ENCODE assay signal across 35 cellular contexts in genomic region chr9:130402645-130403440, GRCh38.
"Had no signal": no experiment of that assay in that cellular context is flagged by ENCODE, and none has a peak within 500 bp of the region (broad histone marks: within the 10 kb centered on the region; RNA-seq: fewer than 3 reads in every experiment).

No MANE protein-coding gene starts in this region.

- H3K9me3 ChIP-seq: adrenal gland, ascending aorta had no signal

- H3K36me3 Mint-ChIP-seq: activated CD4-positive, alpha-beta memory T cell treated with anti-CD3 and anti-CD28 coated beads for 36 hours; activated naive CD4-positive, alpha-beta T cell treated with anti-CD3 and anti-CD28 coated beads, Interleukin-2, amount 50 U/mL, for 72 hours; activated naive CD8-positive, alpha-beta T cell treated with anti-CD3 and anti-CD28 coated beads for 36 hours; brain had no signal

- H3K4me3 ChIP-seq: adrenal gland, ascending aorta, cardiac muscle cell had no signal

- H3K4me1 Mint-ChIP-seq: activated B cell treated with CpG ODN at 0.5 μM for 24 hours; activated CD4-positive, alpha-beta T cell treated with anti-CD3 and anti-CD28 coated beads, Interleukin-2, amount 10 ng/mL, durations not matched to agents 24 days and 14 days; activated naive CD8-positive, alpha-beta T cell treated with anti-CD3 and anti-CD28 coated beads for 36 hours; activated T-helper 17 cell treated with anti-CD3 and anti-CD28 coated beads, Interleukin-2, amount 50 U/mL, for 72 hours; central memory CD8-positive, alpha-beta T cell had no signal

- ATAC-seq: activated CD8-positive, alpha-beta T cell treated with anti-CD3 and anti-CD28 coated beads for 36 hours; activated naive CD4-positive, alpha-beta T cell treated with anti-CD3 and anti-CD28 coated beads, Interleukin-2, amount 50 U/mL, for 72 hours; activated T-cell treated with anti-CD3 and anti-CD28 coated beads, Interleukin-2, amount 50 U/mL, for 4 hours; activated T-cell treated with anti-CD3 and anti-CD28 coated beads, Interleukin-2, amount 50 U/mL, for 72 hours; activated T-helper 17 cell treated with anti-CD3 and anti-CD28 coated beads, Interleukin-2, amount 50 U/mL, for 72 hours had no signal

- H3K27me3 ChIP-seq: adrenal gland, ascending aorta, cardiac muscle cell had no signal

- H3K27ac ChIP-seq: adrenal gland, ascending aorta, cardiac muscle cell, VCaP had no signal

- H3K36me3 ChIP-seq: adrenal gland, ascending aorta, cardiac muscle cell had no signal

- H3K9me3 Mint-ChIP-seq: activated B cell treated with CpG ODN at 0.5 μM for 24 hours; activated CD4-positive, alpha-beta memory T cell treated with anti-CD3 and anti-CD28 coated beads for 36 hours; activated CD4-positive, alpha-beta T cell treated with anti-CD3 and anti-CD28 coated beads, Interleukin-2, amount 10 ng/mL, durations not matched to agents 24 days and 14 days; activated CD8-positive, alpha-beta T cell treated with anti-CD3 and anti-CD28 coated beads for 36 hours; activated naive CD4-positive, alpha-beta T cell treated with anti-CD3 and anti-CD28 coated beads for 36 hours; activated naive CD4-positive, alpha-beta T cell treated with anti-CD3 and anti-CD28 coated beads, Interleukin-2, amount 50 U/mL, for 72 hours; activated naive CD8-positive, alpha-beta T cell treated with anti-CD3 and anti-CD28 coated beads for 36 hours; activated T-cell treated with anti-CD3 and anti-CD28 coated beads, Interleukin-2, amount 50 U/mL, for 4 hours; activated T-cell treated with anti-CD3 and anti-CD28 coated beads, Interleukin-2, amount 50 U/mL, for 72 hours; activated T-helper 1 cell treated with anti-CD3 and anti-CD28 coated beads, Interleukin-12 subunit alpha, Interleukin-12 subunit beta, Interleukin-2, Interleukin-4 antibody, amounts not matched to agents 30 ng/mL and 10 ng/mL and 1 ng/mL, durations not matched to agents 14 hours and 24 hours and 36 hours; activated T-helper 17 cell treated with anti-CD3 and anti-CD28 coated beads, Interleukin-2, amount 50 U/mL, for 72 hours; central memory CD8-positive, alpha-beta T cell; T-helper 1 cell treated with Interleukin-12 subunit alpha and Interleukin-12 subunit beta and Interleukin-4 antibody, amounts not matched to agents 30 μg/mL and 1 μg/mL, for 36 hours; T-helper 2 cell treated with Interferon-gamma antibody and Interleukin-4, amounts not matched to agents 5 μg/mL and 100 μg/mL, for 36 hours had no signal

- DNase-seq: activated B cell treated with CpG ODN at 0.5 μM for 24 hours; activated CD4-positive, alpha-beta memory T cell treated with anti-CD3 and anti-CD28 coated beads for 36 hours; activated CD4-positive, alpha-beta T cell treated with anti-CD3 and anti-CD28 coated beads for 4 hours; activated CD4-positive, alpha-beta T cell treated with anti-CD3 and anti-CD28 coated beads, Interleukin-2, amount 10 ng/mL, durations not matched to agents 24 days and 14 days; activated CD4-positive, alpha-beta T cell treated with anti-CD3 and anti-CD28 coated beads, Interleukin-2, amount 50 U/mL, for 1 hour; activated CD4-positive, alpha-beta T cell treated with anti-CD3 and anti-CD28 coated beads, Interleukin-2, amount 50 U/mL, for 4 hours; activated CD4-positive, CD25-positive, alpha-beta regulatory T cell treated with anti-CD3 and anti-CD28 coated beads, Interleukin-2, amount 50 U/mL, for 72 hours; activated CD8-positive, alpha-beta memory T cell treated with anti-CD3 and anti-CD28 coated beads, Interleukin-2, amount 50 U/mL, for 4 hours; activated CD8-positive, alpha-beta T cell treated with anti-CD3 and anti-CD28 coated beads for 36 hours; activated effector memory CD4-positive, alpha-beta T cell treated with anti-CD3 and anti-CD28 coated beads, Interleukin-2, amount 50 U/mL, for 16 hours; activated gamma-delta T cell treated with Interleukin-2 at 50 U/mL for 16 hours; activated naive CD4-positive, alpha-beta T cell; activated naive CD4-positive, alpha-beta T cell treated with anti-CD3 and anti-CD28 coated beads for 36 hours; activated naive CD4-positive, alpha-beta T cell treated with anti-CD3 and anti-CD28 coated beads, Interleukin-2, amount 50 U/mL, for 16 hours; activated naive CD8-positive, alpha-beta T cell treated with anti-CD3 and anti-CD28 coated beads for 36 hours; activated T-cell treated with anti-CD3 and anti-CD28 coated beads for 4 hours; activated T-cell treated with anti-CD3 and anti-CD28 coated beads, Interleukin-2, amount 50 U/mL, for 1 hour; activated T-cell treated with anti-CD3 and anti-CD28 coated beads, Interleukin-2, amount 50 U/mL, for 4 hours; activated T-cell treated with anti-CD3 and anti-CD28 coated beads, Interleukin-2, amount 50 U/mL, for 72 hours; adrenal gland; amniotic stem cell; caudate nucleus; cerebellar nuclear complex; T-helper 2 cell; T-helper 9 cell had no signal

- H3K4me1 ChIP-seq: adrenal gland, ascending aorta had no signal

- H3K4me3 Mint-ChIP-seq: activated B cell treated with CpG ODN at 0.5 μM for 24 hours; activated CD4-positive, alpha-beta memory T cell treated with anti-CD3 and anti-CD28 coated beads for 36 hours; activated CD4-positive, alpha-beta T cell treated with anti-CD3 and anti-CD28 coated beads, Interleukin-2, amount 10 ng/mL, durations not matched to agents 24 days and 14 days; activated CD8-positive, alpha-beta T cell treated with anti-CD3 and anti-CD28 coated beads for 36 hours; activated naive CD4-positive, alpha-beta T cell treated with anti-CD3 and anti-CD28 coated beads for 36 hours; activated naive CD8-positive, alpha-beta T cell treated with anti-CD3 and anti-CD28 coated beads for 36 hours; activated T-cell treated with anti-CD3 and anti-CD28 coated beads, Interleukin-2, amount 50 U/mL, for 4 hours; activated T-cell treated with anti-CD3 and anti-CD28 coated beads, Interleukin-2, amount 50 U/mL, for 72 hours; activated T-helper 1 cell treated with anti-CD3 and anti-CD28 coated beads, Interleukin-12 subunit alpha, Interleukin-12 subunit beta, Interleukin-2, Interleukin-4 antibody, amounts not matched to agents 30 ng/mL and 10 ng/mL and 1 ng/mL, durations not matched to agents 14 hours and 24 hours and 36 hours; activated T-helper 17 cell treated with anti-CD3 and anti-CD28 coated beads, Interleukin-2, amount 50 U/mL, for 72 hours; brain; central memory CD8-positive, alpha-beta T cell; T-helper 1 cell treated with Interleukin-12 subunit alpha and Interleukin-12 subunit beta and Interleukin-4 antibody, amounts not matched to agents 30 μg/mL and 1 μg/mL, for 36 hours; T-helper 2 cell treated with Interferon-gamma antibody and Interleukin-4, amounts not matched to agents 5 μg/mL and 100 μg/mL, for 36 hours had no signal

- H3K27ac Mint-ChIP-seq: activated B cell treated with CpG ODN at 0.5 μM for 24 hours; activated CD4-positive, alpha-beta memory T cell treated with anti-CD3 and anti-CD28 coated beads for 36 hours; activated CD4-positive, alpha-beta T cell treated with anti-CD3 and anti-CD28 coated beads, Interleukin-2, amount 10 ng/mL, durations not matched to agents 24 days and 14 days; activated CD8-positive, alpha-beta T cell treated with anti-CD3 and anti-CD28 coated beads for 36 hours; activated naive CD4-positive, alpha-beta T cell treated with anti-CD3 and anti-CD28 coated beads for 36 hours; activated naive CD4-positive, alpha-beta T cell treated with anti-CD3 and anti-CD28 coated beads, Interleukin-2, amount 50 U/mL, for 72 hours; activated naive CD8-positive, alpha-beta T cell treated with anti-CD3 and anti-CD28 coated beads for 36 hours; activated T-cell treated with anti-CD3 and anti-CD28 coated beads, Interleukin-2, amount 50 U/mL, for 72 hours; activated T-helper 1 cell treated with anti-CD3 and anti-CD28 coated beads, Interleukin-12 subunit alpha, Interleukin-12 subunit beta, Interleukin-2, Interleukin-4 antibody, amounts not matched to agents 30 ng/mL and 10 ng/mL and 1 ng/mL, durations not matched to agents 14 hours and 24 hours and 36 hours; activated T-helper 17 cell treated with anti-CD3 and anti-CD28 coated beads, Interleukin-2, amount 50 U/mL, for 72 hours; T-helper 1 cell treated with Interleukin-12 subunit alpha and Interleukin-12 subunit beta and Interleukin-4 antibody, amounts not matched to agents 30 μg/mL and 1 μg/mL, for 36 hours; T-helper 2 cell treated with Interferon-gamma antibody and Interleukin-4, amounts not matched to agents 5 μg/mL and 100 μg/mL, for 36 hours had no signal

- H3K27me3 Mint-ChIP-seq: activated B cell treated with CpG ODN at 0.5 μM for 24 hours; activated CD4-positive, alpha-beta memory T cell treated with anti-CD3 and anti-CD28 coated beads for 36 hours; activated CD4-positive, alpha-beta T cell treated with anti-CD3 and anti-CD28 coated beads, Interleukin-2, amount 10 ng/mL, durations not matched to agents 24 days and 14 days; activated CD8-positive, alpha-beta T cell treated with anti-CD3 and anti-CD28 coated beads for 36 hours; activated naive CD8-positive, alpha-beta T cell treated with anti-CD3 and anti-CD28 coated beads for 36 hours had no signal
